ENCODE assay signal across 18 cellular contexts in the genomic region with DNA sequence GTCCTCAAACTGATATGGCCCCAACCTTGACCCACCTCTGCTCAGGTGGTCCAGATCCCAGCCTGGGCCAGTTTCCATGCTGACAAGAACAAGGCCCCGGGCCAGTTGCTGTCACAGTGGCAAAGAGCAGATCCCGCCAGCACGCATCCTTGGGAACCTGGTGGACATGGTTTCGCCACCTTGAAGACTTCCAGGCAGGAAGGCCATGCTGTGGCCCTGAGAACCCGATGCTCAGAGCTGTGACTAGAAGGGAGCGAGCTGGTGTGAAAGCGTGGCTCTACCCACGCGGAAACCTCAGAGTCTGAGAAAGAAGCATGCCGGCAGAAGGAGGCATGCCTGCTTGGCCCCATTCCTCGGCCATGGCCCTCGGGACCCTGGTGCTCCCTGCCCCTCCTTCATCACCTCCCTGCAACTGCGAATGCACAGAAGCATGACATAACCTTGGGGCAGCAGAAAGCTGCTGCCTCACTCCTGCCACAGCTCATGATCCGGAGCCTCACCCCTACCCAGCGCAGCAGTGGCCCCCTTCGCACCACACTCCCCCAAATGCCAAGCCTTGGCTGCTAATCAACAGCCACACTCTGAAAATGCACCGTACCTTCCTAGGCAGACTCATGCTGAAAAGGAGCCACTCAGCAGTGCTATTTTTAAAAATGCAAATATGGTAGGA. TPM values are rescaled to one million over a fixed set of nuclear protein-coding genes. Genes with fewer than 3 reads are reported as not detected.
A peak's percentile ranks its signal among the peaks of the same experiment; 100 is the strongest.
DNase-seq lines count a peak whose midpoint lies in the region; ATAC-seq, FAIRE-seq and TF ChIP-seq lines count a peak whose summit lies in the region.
"Had no signal": no experiment of that assay in that cellular context is flagged by ENCODE, and none has a peak within 500 bp of the region (broad histone marks: within the 10 kb centered on the region; RNA-seq: fewer than 3 reads in every experiment).

No MANE protein-coding gene starts in this region.

- peak overlapping the region; percentile 43 for H3K27ac Mint-ChIP-seq in memory B cell
- H3K27ac Mint-ChIP-seq in activated naive CD8-positive, alpha-beta T cell treated with anti-CD3 and anti-CD28 coated beads, Interleukin-2, amount 50 U/mL, for 24 hours, result no peak overlapping the region
- H3K27ac Mint-ChIP-seq: activated T-helper 1 cell treated with anti-CD3 and anti-CD28 coated beads, Interleukin-12 subunit alpha, Interleukin-12 subunit beta, Interleukin-2, Interleukin-4 antibody, amounts not matched to agents 30 ng/mL and 10 ng/mL and 1 ng/mL, durations not matched to agents 14 hours and 24 hours and 36 hours had no signal

- peaks cover 7% of the 10 kb centered on the region for H3K36me3 Mint-ChIP-seq in memory B cell
- peaks cover 5% of the 10 kb centered on the region for H3K36me3 Mint-ChIP-seq in activated naive CD8-positive, alpha-beta T cell treated with anti-CD3 and anti-CD28 coated beads, Interleukin-2, amount 50 U/mL, for 24 hours (ENCODE audit: low read depth)

- H3K9me1 ChIP-seq in K562 (ENCODE audit: control insufficient read depth, insufficient read depth, low read length), result peaks cover 3% of the 10 kb centered on the region

- intact Hi-C loops in HepG2 (cut with micrococcal nuclease; ENCODE audit: unreplicated experiment) (no loop called here), right lobe of liver (cut with DNase I) (no loop called here), K562 (cut with micrococcal nuclease) (no loop called here), thyroid gland (cut with DNase I) (no loop called here)

- H2AFZ ChIP-seq in HepG2 (ENCODE audit: low read length) (no peak overlapping the region), K562 (ENCODE audit: low read depth, low read length) (no peak overlapping the region)

- H3K4me3 Mint-ChIP-seq in memory B cell, result peak overlapping the region; percentile 28
- no peak overlapping the region for H3K4me3 Mint-ChIP-seq in activated naive CD8-positive, alpha-beta T cell treated with anti-CD3 and anti-CD28 coated beads, Interleukin-2, amount 50 U/mL, for 24 hours
- H3K4me3 Mint-ChIP-seq: activated T-helper 1 cell treated with anti-CD3 and anti-CD28 coated beads, Interleukin-12 subunit alpha, Interleukin-12 subunit beta, Interleukin-2, Interleukin-4 antibody, amounts not matched to agents 30 ng/mL and 10 ng/mL and 1 ng/mL, durations not matched to agents 14 hours and 24 hours and 36 hours had no signal

- TF ChIP-seq RAD21 in HepG2 (CRISPR knock-in tag; IDR thresholded peaks at IDR 0.05) (no peak), K562 (CRISPR knock-in tag; conservative IDR thresholded peaks at IDR 0.05 in 1 of 2, IDR thresholded peaks at IDR 0.05 in 1 of 2) (no peak)

- peaks cover 35% of the 10 kb centered on the region for H3K4me1 Mint-ChIP-seq in memory B cell
- peaks cover 20% of the 10 kb centered on the region for H3K4me1 Mint-ChIP-seq in activated naive CD8-positive, alpha-beta T cell treated with anti-CD3 and anti-CD28 coated beads, Interleukin-2, amount 50 U/mL, for 24 hours

- H3K9ac ChIP-seq in HepG2 (ENCODE audit: insufficient read depth, low read depth, low read length), result no peak overlapping the region
- H3K9ac ChIP-seq in K562 (ENCODE audit: insufficient read depth in 1 of 2, low read depth in 2 of 2, low read length in 2 of 2), result peak overlapping the region in 1 of 2 experiments; percentile 21; a peak in 1 of 4 replicates

- TF ChIP-seq CTCF in HepG2 (CRISPR knock-in tag; IDR thresholded peaks at IDR 0.05), result no peak
- no peak for TF ChIP-seq CTCF in right lobe of liver (IDR thresholded peaks at IDR 0.05)
- TF ChIP-seq CTCF in K562 (IDR thresholded peaks at IDR 0.05 in 2 of 3, conservative IDR thresholded peaks at IDR 0.05 in 1 of 3; ENCODE audit: insufficient read depth in 2 of 3, low read depth in 1 of 3, low read length in 3 of 3), result no peak
- no peak for TF ChIP-seq CTCF in thyroid gland (IDR thresholded peaks at IDR 0.05)

- no peak overlapping the region for H3K4me3 ChIP-seq in HepG2 (replicated peaks in 1 of 3; ENCODE audit: insufficient read depth in 1 of 3, low read depth in 2 of 3, low read length in 3 of 3)
- H3K4me3 ChIP-seq in right lobe of liver, result no peak overlapping the region
- H3K4me3 ChIP-seq in K562, result no peak overlapping the region
- H3K4me3 ChIP-seq in thyroid gland (replicated peaks in 1 of 3), result no peak overlapping the region
- H3K4me3 ChIP-seq: Peyer's patch, upper lobe of left lung had no signal

- no peaks in the 10 kb centered on the region for H3K9me3 ChIP-seq in HepG2 (ENCODE audit: low read length)
- no peaks in the 10 kb centered on the region for H3K9me3 ChIP-seq in right lobe of liver
- H3K9me3 ChIP-seq in K562 (replicated peaks; ENCODE audit: control insufficient read depth, insufficient read depth, low read depth, low read length), result no peaks in the 10 kb centered on the region
- H3K9me3 ChIP-seq in thyroid gland, result no peaks in the 10 kb centered on the region
- H3K9me3 ChIP-seq: Peyer's patch, upper lobe of left lung had no signal

- no peak for ATAC-seq in HepG2
- ATAC-seq in right lobe of liver, result no peak
- no peak for ATAC-seq in K562
- ATAC-seq in memory B cell (ENCODE audit: low read depth), result no peak
- no peak for ATAC-seq in activated naive CD8-positive, alpha-beta T cell treated with anti-CD3 and anti-CD28 coated beads, Interleukin-2, amount 50 U/mL, for 24 hours
- ATAC-seq: HCT116 had no signal

- CTCF ChIA-PET in HepG2 (lab: Yijun Ruan, JAX; ENCODE audit: low intra/inter-chr PET ratio, low total read pairs) (no interaction called here), K562 (lab: Yijun Ruan, JAX; ENCODE audit: low intra/inter-chr PET ratio) (no interaction called here)

- FAIRE-seq in HepG2 (lab: Jason Lieb, UNC) (no peak), K562 (lab: Jason Lieb, UNC) (no peak)

- DNase-seq in HepG2 (ENCODE audit: low spot score), result no peak
- no peak for DNase-seq in right lobe of liver
- DNase-seq in K562 (ENCODE audit: extremely low read depth in 1 of 4, low spot score in 3 of 4), result no peak
- DNase-seq in memory B cell (ENCODE audit: low spot score in 2 of 2), result no peak
- DNase-seq in thyroid gland, result peak; percentile 54 to 73
- DNase-seq in activated naive CD8-positive, alpha-beta T cell treated with anti-CD3 and anti-CD28 coated beads, Interleukin-2, amount 50 U/mL, for 24 hours, result no peak
- DNase-seq in iPS-NIHi7 (ENCODE audit: extremely low spot score), result no peak
- no peak for DNase-seq in glomerular visceral epithelial cell (ENCODE audit: extremely low spot score)
- DNase-seq: activated CD4-positive, alpha-beta T cell treated with anti-CD3 and anti-CD28 coated beads for 48 hours; effector CD4-positive, alpha-beta T cell; NCI-H2227 treated with DMSO at 0.1 percent for 48 hours; stimulated activated CD4-positive, alpha-beta T cell treated with anti-CD3 and anti-CD28 coated beads, Interleukin-1b, Interleukin-23, amount 100 ng/mL, for 48 hours; upper lobe of left lung had no signal

- peaks cover 11 to 33% of the 10 kb centered on the region in 2 experiments; a peak in 4 of 5 replicates for H3K36me3 ChIP-seq in HepG2 (replicated peaks in 1 of 2; ENCODE audit: control insufficient read depth in 1 of 2, insufficient read depth in 2 of 2, low read length in 2 of 2)
- H3K36me3 ChIP-seq in right lobe of liver, result no peaks in the 10 kb centered on the region
- peaks cover 9% of the 10 kb centered on the region; the same call in 2 of the 3 replicates for H3K36me3 ChIP-seq in K562 (ENCODE audit: control insufficient read depth, insufficient read depth, low read length)
- H3K36me3 ChIP-seq in thyroid gland, result no peaks in the 10 kb centered on the region
- H3K36me3 ChIP-seq: Peyer's patch, upper lobe of left lung had no signal

- POLR2A ChIA-PET in HepG2 (lab: Yijun Ruan, JAX), result no interaction called here
- POLR2A ChIA-PET in K562 (lab: Yijun Ruan, JAX), result interaction anchor here (0.6 to 1.0 kb wide), 3 partner anchors 9 to 121 kb away, joined by 3 read pairs; no protein-coding TSS in a partner anchor

- no peaks in the 10 kb centered on the region for H3K27me3 Mint-ChIP-seq in memory B cell
- no peaks in the 10 kb centered on the region for H3K27me3 Mint-ChIP-seq in activated naive CD8-positive, alpha-beta T cell treated with anti-CD3 and anti-CD28 coated beads, Interleukin-2, amount 50 U/mL, for 24 hours

- H3K27ac ChIP-seq in HepG2 (ENCODE audit: extremely low read length, insufficient read depth, low read length) (no peak overlapping the region), right lobe of liver (no peak overlapping the region), K562 (ENCODE audit: extremely low read depth, low read depth, low read length) (no peak overlapping the region), thyroid gland (peak overlapping the region; percentile 56 to 62 (median 60))
- H3K27ac ChIP-seq: Peyer's patch, upper lobe of left lung had no signal

- H3K27me3 ChIP-seq in HepG2 (ENCODE audit: control insufficient read depth in 1 of 2, insufficient read depth in 2 of 2, low read length in 2 of 2) (no peaks in the 10 kb centered on the region), right lobe of liver (no peaks in the 10 kb centered on the region), K562 (ENCODE audit: control insufficient read depth in 2 of 2, insufficient read depth in 2 of 2, low read length in 2 of 2) (no peaks in the 10 kb centered on the region), thyroid gland (no peaks in the 10 kb centered on the region)
- H3K27me3 ChIP-seq: Peyer's patch, upper lobe of left lung had no signal

- no peaks in the 10 kb centered on the region for H3K4me1 ChIP-seq in HepG2 (ENCODE audit: insufficient read depth, low read length)
- no peaks in the 10 kb centered on the region for H3K4me1 ChIP-seq in right lobe of liver
- H3K4me1 ChIP-seq in K562 (replicated peaks in 1 of 2; ENCODE audit: control insufficient read depth in 2 of 2, insufficient read depth in 2 of 2, low read length in 2 of 2), result peaks cover 14 to 36% of the 10 kb centered on the region in 2 experiments
- peaks cover 41 to 60% of the 10 kb centered on the region in 2 donors for H3K4me1 ChIP-seq in thyroid gland

- H4K20me1 ChIP-seq in HepG2 (ENCODE audit: insufficient read depth, low read length), result peaks cover 44% of the 10 kb centered on the region; the same call in 1 of the 2 replicates
- peaks cover 21% of the 10 kb centered on the region for H4K20me1 ChIP-seq in K562 (replicated peaks; ENCODE audit: control insufficient read depth, insufficient read depth, low read length)

- TF ChIP-seq POLR2A in HepG2 (IDR thresholded peaks at IDR 0.05; ENCODE audit: insufficient read depth in 1 of 2, low read depth in 2 of 2, low read length in 2 of 2) (no peak), right lobe of liver (IDR thresholded peaks at IDR 0.05) (no peak), K562 (conservative IDR thresholded peaks at IDR 0.05) (no peak), thyroid gland (IDR thresholded peaks at IDR 0.05) (no peak)

- no peak for TF ChIP-seq EP300 in HepG2 (IDR thresholded peaks at IDR 0.05; ENCODE audit: low read depth in 2 of 2, low read length in 2 of 2)
- TF ChIP-seq EP300 in HepG2 (CRISPR knock-in tag; IDR thresholded peaks at IDR 0.05; ENCODE audit: borderline replicate concordance), result no peak
- TF ChIP-seq EP300 in K562 (IDR thresholded peaks at IDR 0.05; ENCODE audit: low read length), result no peak

- no peaks in the 10 kb centered on the region for H3K9me3 Mint-ChIP-seq in memory B cell
- H3K9me3 Mint-ChIP-seq in activated naive CD8-positive, alpha-beta T cell treated with anti-CD3 and anti-CD28 coated beads, Interleukin-2, amount 50 U/mL, for 24 hours, result no peaks in the 10 kb centered on the region
- H3K9me3 Mint-ChIP-seq: activated T-helper 1 cell treated with anti-CD3 and anti-CD28 coated beads, Interleukin-12 subunit alpha, Interleukin-12 subunit beta, Interleukin-2, Interleukin-4 antibody, amounts not matched to agents 30 ng/mL and 10 ng/mL and 1 ng/mL, durations not matched to agents 14 hours and 24 hours and 36 hours had no signal

- in situ Hi-C loops in HepG2 (cut with HindIII; ENCODE audit: extremely low pct_ligation_motif_present, low pct_unique_long_range_greater_than_20kb) (no loop called here), K562 (cut with MboI) (no loop called here)

- BruUV-seq in HepG2 (replicated peaks; lab: Mats Ljungman, UMichigan) (no TSS peak), K562 (replicated peaks; lab: Mats Ljungman, UMichigan) (no TSS peak)

- H3K4me2 ChIP-seq in HepG2 (ENCODE audit: low read depth, low read length) (no peak overlapping the region), K562 (ENCODE audit: insufficient read depth, low read length) (no peak overlapping the region)

- 96% methylated on average over 16 of the region's 17 CpGs for WGBS in HepG2 (ENCODE audit: low lambda C conversion rate)
- 85% methylated on average over 10 of the region's 17 CpGs for WGBS in right lobe of liver (ENCODE audit: insufficient coverage, low coverage, low lambda C conversion rate, missing lambda C conversion rate)
- 89% methylated on average over 13 of the region's 17 CpGs for WGBS in K562 (ENCODE audit: insufficient coverage, low coverage, missing lambda C conversion rate)
- WGBS in thyroid gland, 2 donors, result 46 to 68% methylated on average over 14 of the region's 17 CpGs

- H3K79me2 ChIP-seq in HepG2 (ENCODE audit: insufficient read depth, low read length) (peaks cover 74% of the 10 kb centered on the region), K562 (ENCODE audit: control insufficient read depth, insufficient read depth, low read length) (peaks cover 54% of the 10 kb centered on the region)

RNA-seq across cellular contexts. Expression of gene UBE2O, which starts 33.2 kb away (rescaled TPM):
- total RNA-seq in HepG2 (2016; rRNA removed; fragmentation: Illumina TruSeq; extraction: Trizol), result 21.5 and 22.3 TPM in 2 replicates
- total RNA-seq in HepG2 (2016; cell fraction: cytosol; rRNA removed; fragmentation: Illumina TruSeq; extraction: Trizol; ENCODE audit: low read depth), result 2.7 and 3.0 TPM in 2 replicates
- total RNA-seq in HepG2 (2016; cell fraction: insoluble cytoplasmic fraction; rRNA removed; fragmentation: Illumina TruSeq; extraction: Trizol), result 22.1 and 22.5 TPM in 2 replicates
- total RNA-seq in HepG2 (2016; cell fraction: membrane; rRNA removed; fragmentation: Illumina TruSeq; extraction: Trizol), result 7.2 and 8.1 TPM in 2 replicates
- 23.0 and 27.1 TPM in 2 replicates for total RNA-seq in HepG2 (2016; cell fraction: nucleus; rRNA removed; fragmentation: Illumina TruSeq; extraction: Trizol)
- polyA plus RNA-seq in HepG2 (2011; rRNA removed), result 23.5 and 30.4 TPM in 2 replicates
- 11.6 and 11.8 TPM in 2 replicates for polyA plus RNA-seq in HepG2 (2011; cell fraction: cytosol; rRNA removed)
- polyA plus RNA-seq in HepG2 (2011; cell fraction: nucleus; rRNA removed), result 87.2 and 93.5 TPM in 2 replicates
- 28.0 and 29.8 TPM in 2 replicates for polyA plus RNA-seq in HepG2 (2012)
- polyA plus RNA-seq in HepG2 (2016; cell fraction: cytosol; fragmentation: Illumina TruSeq; extraction: Trizol; ENCODE audit: low read depth), result 0.86 and 0.95 TPM in 2 replicates
- polyA plus RNA-seq in HepG2 (2016; cell fraction: insoluble cytoplasmic fraction; fragmentation: Illumina TruSeq; extraction: Trizol; ENCODE audit: low read depth), result 15.3 and 21.2 TPM in 2 replicates
- 2.1 and 3.0 TPM in 2 replicates for polyA plus RNA-seq in HepG2 (2016; cell fraction: membrane; fragmentation: Illumina TruSeq; extraction: Trizol; ENCODE audit: low read depth)
- 66.1 and 73.3 TPM in 2 replicates for polyA plus RNA-seq in HepG2 (2016; cell fraction: nucleus; fragmentation: Illumina TruSeq; extraction: Trizol; ENCODE audit: insufficient read depth, low read depth)
- polyA minus RNA-seq in HepG2 (2011; rRNA and poly(A)+ RNA removed; ENCODE audit: low replicate concordance), result 39.5 and 89.3 TPM in 2 replicates
- polyA minus RNA-seq in HepG2 (2011; cell fraction: cytosol; rRNA and poly(A)+ RNA removed), result 31.1 and 31.4 TPM in 2 replicates
- 27.4 and 30.3 TPM in 2 replicates for polyA minus RNA-seq in HepG2 (2011; cell fraction: nucleus; rRNA and poly(A)+ RNA removed)
- 10 to 100 TPM in 5 of 6 experiments, 1 to 10 TPM in 1; 10.0 to 12.9 (median 12.0) TPM for total RNA-seq in right lobe of liver
- 48.0 and 101 TPM in 2 replicates for total RNA-seq in K562 (2011; cell fraction: chromatin; rRNA removed; ENCODE audit: low replicate concordance)
- total RNA-seq in K562 (2011; cell fraction: nucleolus; rRNA removed), result 46.3 and 49.0 TPM in 2 replicates
- 34.9 and 41.1 TPM in 2 replicates for total RNA-seq in K562 (2011; cell fraction: nucleoplasm; rRNA removed)
- 20.5 and 21.6 TPM in 2 replicates for total RNA-seq in K562 (2014; rRNA removed)
- 8.8 and 10.0 TPM in 2 replicates for total RNA-seq in K562 (2014; rRNA removed; fragmentation: Illumina TruSeq; extraction: Trizol)
- 13.3 and 15.6 TPM in 2 replicates for total RNA-seq in K562 (2015; rRNA removed; fragmentation: Illumina TruSeq; extraction: Trizol)
- total RNA-seq in K562 (2021), result 36.8 and 39.7 TPM in 2 replicates
- polyA plus RNA-seq in K562 (2011; rRNA removed), result 12.6 and 20.8 TPM in 2 replicates
- 9.9 and 13.8 TPM in 2 replicates for polyA plus RNA-seq in K562 (2011; cell fraction: cytosol; rRNA removed)
- polyA plus RNA-seq in K562 (2011; cell fraction: nucleus; rRNA removed), result 60.0 and 60.8 TPM in 2 replicates
- polyA plus RNA-seq in K562 (2012), result 24.4 and 24.9 TPM in 2 replicates
- polyA plus RNA-seq in K562 (2014; fragmentation: Illumina TruSeq; extraction: Trizol), result 24.5 and 25.4 TPM in 2 replicates
- 1 to 10 TPM; 1.6 to 1.7 TPM for polyA plus RNA-seq in K562 (2014; fragmentation: Nextera tagmentation; extraction: Ambion mirVana)
- 15.6 and 22.1 TPM in 2 replicates for polyA plus RNA-seq in K562 (2014; rRNA removed)
- polyA minus RNA-seq in K562 (2011; rRNA and poly(A)+ RNA removed), result 56.4 and 69.3 TPM in 2 replicates
- polyA minus RNA-seq in K562 (2011; cell fraction: cytosol; rRNA and poly(A)+ RNA removed), result 26.6 and 31.1 TPM in 2 replicates
- 11.0 and 22.8 TPM in 2 replicates for polyA minus RNA-seq in K562 (2011; cell fraction: nucleus; rRNA and poly(A)+ RNA removed)
- 10 to 100 TPM; 26.3 to 47.9 (median 37.3) TPM for total RNA-seq in thyroid gland

RNA-seq across cellular contexts. Expression of gene SPHK1, which starts 35.3 kb away (rescaled TPM):
- total RNA-seq in HepG2 (2016; rRNA removed; fragmentation: Illumina TruSeq; extraction: Trizol) (111 and 160 TPM in 2 replicates), right lobe of liver (1 to 10 TPM in 4 of 6 experiments, under 1 TPM in 2; 0.35 to 2.6 (median 1.5) TPM), K562 (2014; rRNA removed) (60.3 and 69.6 TPM in 2 replicates), K562 (2014; rRNA removed; fragmentation: Illumina TruSeq; extraction: Trizol) (5.6 and 8.0 TPM in 2 replicates), K562 (2015; rRNA removed; fragmentation: Illumina TruSeq; extraction: Trizol) (14.1 and 14.9 TPM in 2 replicates), K562 (2021) (56.2 and 58.2 TPM in 2 replicates), thyroid gland (10 to 100 TPM in 3 of 4 donors, 1 to 10 TPM in 1; 8.5 to 24.5 (median 13.8) TPM)
- total RNA-seq in HepG2 (2016; cell fraction: cytosol; rRNA removed; fragmentation: Illumina TruSeq; extraction: Trizol; ENCODE audit: low read depth), result 48.7 and 63.1 TPM in 2 replicates
- 101 and 161 TPM in 2 replicates for total RNA-seq in HepG2 (2016; cell fraction: insoluble cytoplasmic fraction; rRNA removed; fragmentation: Illumina TruSeq; extraction: Trizol)
- 105 and 128 TPM in 2 replicates for total RNA-seq in HepG2 (2016; cell fraction: membrane; rRNA removed; fragmentation: Illumina TruSeq; extraction: Trizol)
- total RNA-seq in HepG2 (2016; cell fraction: nucleus; rRNA removed; fragmentation: Illumina TruSeq; extraction: Trizol), result 124 and 150 TPM in 2 replicates
- polyA plus RNA-seq in HepG2 (2011; rRNA removed) (129 and 137 TPM in 2 replicates), K562 (2011; rRNA removed) (20.2 and 21.6 TPM in 2 replicates), K562 (2014; fragmentation: Illumina TruSeq; extraction: Trizol) (14.5 and 25.0 TPM in 2 replicates), K562 (2014; fragmentation: Nextera tagmentation; extraction: Ambion mirVana) (1 to 10 TPM in 1 of 2 experiments, under 1 TPM in 1; 0.21 to 1.9 TPM), K562 (2014; rRNA removed) (45.3 and 51.4 TPM in 2 replicates)
- polyA plus RNA-seq in HepG2 (2011; cell fraction: cytosol; rRNA removed), result 113 and 185 TPM in 2 replicates
- 814 and 941 TPM in 2 replicates for polyA plus RNA-seq in HepG2 (2011; cell fraction: nucleus; rRNA removed)
- polyA plus RNA-seq in HepG2 (2012), result 59.0 and 123 TPM in 2 replicates
- polyA plus RNA-seq in HepG2 (2016; cell fraction: cytosol; fragmentation: Illumina TruSeq; extraction: Trizol; ENCODE audit: low read depth), result 41.1 and 53.2 TPM in 2 replicates
- 89.1 and 103 TPM in 2 replicates for polyA plus RNA-seq in HepG2 (2016; cell fraction: insoluble cytoplasmic fraction; fragmentation: Illumina TruSeq; extraction: Trizol; ENCODE audit: low read depth)
- 74.4 and 85.2 TPM in 2 replicates for polyA plus RNA-seq in HepG2 (2016; cell fraction: membrane; fragmentation: Illumina TruSeq; extraction: Trizol; ENCODE audit: low read depth)
- 289 and 305 TPM in 2 replicates for polyA plus RNA-seq in HepG2 (2016; cell fraction: nucleus; fragmentation: Illumina TruSeq; extraction: Trizol; ENCODE audit: insufficient read depth, low read depth)
- 11.2 and 115 TPM in 2 replicates for polyA minus RNA-seq in HepG2 (2011; rRNA and poly(A)+ RNA removed; ENCODE audit: low replicate concordance)
- 29.9 and 32.1 TPM in 2 replicates for polyA minus RNA-seq in HepG2 (2011; cell fraction: cytosol; rRNA and poly(A)+ RNA removed)
- polyA minus RNA-seq in HepG2 (2011; cell fraction: nucleus; rRNA and poly(A)+ RNA removed), result 63.9 and 90.6 TPM in 2 replicates
- total RNA-seq in K562 (2011; cell fraction: chromatin; rRNA removed; ENCODE audit: low replicate concordance), result 17.0 and 55.7 TPM in 2 replicates
- total RNA-seq in K562 (2011; cell fraction: nucleolus; rRNA removed), result 66.3 and 72.5 TPM in 2 replicates
- 31.6 and 33.4 TPM in 2 replicates for total RNA-seq in K562 (2011; cell fraction: nucleoplasm; rRNA removed)
- polyA plus RNA-seq in K562 (2011; cell fraction: cytosol; rRNA removed), result 25.9 and 63.1 TPM in 2 replicates
- 93.7 and 187 TPM in 2 replicates for polyA plus RNA-seq in K562 (2011; cell fraction: nucleus; rRNA removed)
- polyA plus RNA-seq in K562 (2012), result 26.8 and 28.6 TPM in 2 replicates
- polyA minus RNA-seq in K562 (2011; rRNA and poly(A)+ RNA removed), result 3.0 and 8.2 TPM in 2 replicates
- 11.8 and 12.5 TPM in 2 replicates for polyA minus RNA-seq in K562 (2011; cell fraction: cytosol; rRNA and poly(A)+ RNA removed)
- polyA minus RNA-seq in K562 (2011; cell fraction: nucleus; rRNA and poly(A)+ RNA removed), result 19.1 and 19.3 TPM in 2 replicates

RNA-seq across cellular contexts. Expression of gene AANAT, which starts 47.7 kb away (rescaled TPM):
- total RNA-seq in HepG2 (2016; rRNA removed; fragmentation: Illumina TruSeq; extraction: Trizol), result not detected in 2 replicates
- not detected in 2 replicates for total RNA-seq in HepG2 (2016; cell fraction: cytosol; rRNA removed; fragmentation: Illumina TruSeq; extraction: Trizol; ENCODE audit: low read depth)
- total RNA-seq in HepG2 (2016; cell fraction: insoluble cytoplasmic fraction; rRNA removed; fragmentation: Illumina TruSeq; extraction: Trizol), result not detected in 2 replicates
- not detected in 2 replicates for total RNA-seq in HepG2 (2016; cell fraction: membrane; rRNA removed; fragmentation: Illumina TruSeq; extraction: Trizol)
- total RNA-seq in HepG2 (2016; cell fraction: nucleus; rRNA removed; fragmentation: Illumina TruSeq; extraction: Trizol), result not detected in 2 replicates
- polyA plus RNA-seq in HepG2 (2011; rRNA removed), result 0.03 and 0.07 TPM in 2 replicates
- polyA plus RNA-seq in HepG2 (2011; cell fraction: cytosol; rRNA removed), result not detected in 2 replicates
- polyA plus RNA-seq in HepG2 (2011; cell fraction: nucleus; rRNA removed), result 0.23 and 0.42 TPM in 2 replicates
- polyA plus RNA-seq in HepG2 (2012), result 0.31 TPM in 1 of 2 replicates, not detected in the other
- not detected in 2 replicates for polyA plus RNA-seq in HepG2 (2016; cell fraction: cytosol; fragmentation: Illumina TruSeq; extraction: Trizol; ENCODE audit: low read depth)
- polyA plus RNA-seq in HepG2 (2016; cell fraction: insoluble cytoplasmic fraction; fragmentation: Illumina TruSeq; extraction: Trizol; ENCODE audit: low read depth), result not detected in 2 replicates
- not detected in 2 replicates for polyA plus RNA-seq in HepG2 (2016; cell fraction: membrane; fragmentation: Illumina TruSeq; extraction: Trizol; ENCODE audit: low read depth)
- polyA plus RNA-seq in HepG2 (2016; cell fraction: nucleus; fragmentation: Illumina TruSeq; extraction: Trizol; ENCODE audit: insufficient read depth, low read depth), result not detected in 2 replicates
- polyA minus RNA-seq in HepG2 (2011; rRNA and poly(A)+ RNA removed; ENCODE audit: low replicate concordance), result not detected in 2 replicates
- not detected in 2 replicates for polyA minus RNA-seq in HepG2 (2011; cell fraction: cytosol; rRNA and poly(A)+ RNA removed)
- polyA minus RNA-seq in HepG2 (2011; cell fraction: nucleus; rRNA and poly(A)+ RNA removed), result not detected in 2 replicates
- total RNA-seq in right lobe of liver, result not detected
- not detected in 2 replicates for total RNA-seq in K562 (2011; cell fraction: chromatin; rRNA removed; ENCODE audit: low replicate concordance)
- not detected in 2 replicates for total RNA-seq in K562 (2011; cell fraction: nucleolus; rRNA removed)
- not detected in 2 replicates for total RNA-seq in K562 (2011; cell fraction: nucleoplasm; rRNA removed)
- total RNA-seq in K562 (2014; rRNA removed), result not detected in 2 replicates
- not detected in 2 replicates for total RNA-seq in K562 (2014; rRNA removed; fragmentation: Illumina TruSeq; extraction: Trizol)
- not detected in 2 replicates for total RNA-seq in K562 (2015; rRNA removed; fragmentation: Illumina TruSeq; extraction: Trizol)
- not detected in 2 replicates for total RNA-seq in K562 (2021)
- not detected in 2 replicates for polyA plus RNA-seq in K562 (2011; rRNA removed)
- polyA plus RNA-seq in K562 (2011; cell fraction: cytosol; rRNA removed), result not detected in 2 replicates
- not detected in 2 replicates for polyA plus RNA-seq in K562 (2011; cell fraction: nucleus; rRNA removed)
- not detected in 2 replicates for polyA plus RNA-seq in K562 (2012)
- polyA plus RNA-seq in K562 (2014; fragmentation: Illumina TruSeq; extraction: Trizol), result not detected in 2 replicates
- not detected for polyA plus RNA-seq in K562 (2014; fragmentation: Nextera tagmentation; extraction: Ambion mirVana)
- not detected in 2 replicates for polyA plus RNA-seq in K562 (2014; rRNA removed)
- polyA minus RNA-seq in K562 (2011; rRNA and poly(A)+ RNA removed), result not detected in 2 replicates
- not detected in 2 replicates for polyA minus RNA-seq in K562 (2011; cell fraction: cytosol; rRNA and poly(A)+ RNA removed)
- polyA minus RNA-seq in K562 (2011; cell fraction: nucleus; rRNA and poly(A)+ RNA removed), result not detected in 2 replicates
- total RNA-seq in thyroid gland, result under 1 TPM in 1 of 4 donors, not detected in 3; 0.81 TPM
- total RNA-seq: activated T-helper 1 cell treated with anti-CD3 and anti-CD28 coated beads, Interleukin-12 subunit alpha, Interleukin-12 subunit beta, Interleukin-2, Interleukin-4 antibody, amounts not matched to agents 30 ng/mL and 10 ng/mL and 1 ng/mL, durations not matched to agents 14 hours and 24 hours and 36 hours; mononuclear cell; Peyer's patch; T-helper 2 cell treated with Interferon-gamma antibody and Interleukin-4, amounts not matched to agents 100 ng/mL and 5 ng/mL, for 36 hours; upper lobe of left lung had no signal

Comparison
In these comparisons a context has a peak if more than half of its experiments do, and no peak if none do; other contexts are left out.
1. DNase-seq: peak in thyroid gland (2 of 2); none in HepG2 (single experiment), right lobe of liver (0 of 3), K562 (0 of 4), memory B cell (0 of 2), activated naive CD8-positive, alpha-beta T cell treated with anti-CD3 and anti-CD28 coated beads, Interleukin-2, amount 50 U/mL, for 24 hours (single experiment), iPS-NIHi7 (single experiment) and glomerular visceral epithelial cell (single experiment).
2. H3K27ac ChIP-seq: peak in thyroid gland (3 of 3); none in HepG2 (single experiment), right lobe of liver (0 of 3) and K562 (single experiment).
3. Of the 241 proteins assayed by ChIP-seq in both HepG2 and K562: peak only in HepG2: none; only in K562: none; in both: ZBTB33; in neither: 239; mixed calls (peak in some experiments, not most) for 1.